ENCODE assay signal across 8 cellular contexts in genomic region chr7:17298840-17299476, GRCh38. TPM values are rescaled to one million over a fixed set of nuclear protein-coding genes. Genes with fewer than 3 reads are reported as not detected.
DNase-seq lines count a peak whose midpoint lies in the region; ATAC-seq, FAIRE-seq and TF ChIP-seq lines count a peak whose summit lies in the region.

No MANE protein-coding gene starts in this region.

- POLR2A ChIA-PET in AG04450 (lab: Yijun Ruan, JAX): interaction anchor here (0.8 to 1.7 kb wide), 5 partner anchors 19 to 363 kb away, joined by 3 to 7 read pairs (median 3); no protein-coding TSS in a partner anchor

- H3K27ac ChIP-seq in AG04450 (ENCODE audit: low read depth, low read length) (peak overlapping the region; percentile 34), astrocyte (ENCODE audit: low read depth, low read length) (peak overlapping the region; percentile 57), iPS-18a (ENCODE audit: low read length) (no peak overlapping the region), small intestine (ENCODE audit: low read depth in 1 of 2, low read length in 1 of 2) (peak overlapping the region; percentile 96 to 99)

- H3K27me3 ChIP-seq in AG04450 (ENCODE audit: control insufficient read depth, insufficient read depth, low read length) (no peaks in the 10 kb centered on the region), astrocyte (ENCODE audit: insufficient read depth, low read length) (no peaks in the 10 kb centered on the region), iPS-18a (ENCODE audit: control insufficient read depth, insufficient read depth, low read length) (peaks cover 22% of the 10 kb centered on the region), small intestine (ENCODE audit: control insufficient read depth in 2 of 2, insufficient read depth in 2 of 2, low read length in 2 of 2) (no peaks in the 10 kb centered on the region)

- CTCF ChIA-PET in AG04450 (lab: Charles Lee): interaction anchor here (0.7 to 1.4 kb wide), 4 partner anchors 9 to 316 kb away, joined by 3 to 7 read pairs (median 4); no protein-coding TSS in a partner anchor

- no peaks in the 10 kb centered on the region for H3K9me3 Mint-ChIP-seq in astrocyte (ENCODE audit: unreplicated experiment)

- peaks cover 55% of the 10 kb centered on the region for H3K79me2 ChIP-seq in astrocyte (ENCODE audit: insufficient read depth, low read length)

- FAIRE-seq in astrocyte (lab: Jason Lieb, UNC) (no peak), small intestine (lab: Jason Lieb, UNC) (no peak)

- H3K9ac ChIP-seq in astrocyte (ENCODE audit: low read length) (peak overlapping the region; percentile 90), iPS-18a (ENCODE audit: low read length) (peak overlapping the region; percentile 37)

- peak overlapping the region; percentile 98 for H3K4me3 Mint-ChIP-seq in astrocyte (ENCODE audit: unreplicated experiment)

- WGBS in small intestine, 3 donors: 0% methylated on average over 67 to 80 of the region's 80 CpGs

- peaks cover 15% of the 10 kb centered on the region for H4K20me1 ChIP-seq in astrocyte (ENCODE audit: insufficient read depth, low read length)

- H3K9me3 ChIP-seq in AG04450 (ENCODE audit: control insufficient read depth, insufficient read depth, low read length) (no peaks in the 10 kb centered on the region), astrocyte (ENCODE audit: insufficient read depth, low read depth, low read length) (no peaks in the 10 kb centered on the region), iPS-18a (ENCODE audit: control insufficient read depth, low read depth, low read length) (no peaks in the 10 kb centered on the region), small intestine (ENCODE audit: control insufficient read depth, low read depth) (no peaks in the 10 kb centered on the region)

- H3K4me2 ChIP-seq in astrocyte (ENCODE audit: low read length): peak overlapping the region; percentile 88

- DNase-seq in AG04450 (ENCODE audit: low read depth, low spot score) (no peak), T-helper 1 cell (peak; percentile 20 to 65 (median 48)), astrocyte (ENCODE audit: low read depth) (no peak), small intestine (peak; percentile 56), NCI-H1694 (lab: John Stamatoyannopoulos, UW) (no peak)

- H3K27me3 Mint-ChIP-seq in astrocyte (ENCODE audit: low read depth, unreplicated experiment): no peaks in the 10 kb centered on the region

- no peak for TF ChIP-seq CTCF in AG04450 (IDR thresholded peaks at IDR 0.05; ENCODE audit: low read depth, low read length)
- no peak for TF ChIP-seq CTCF in astrocyte (IDR thresholded peaks at IDR 0.05; ENCODE audit: insufficient read depth, low read depth, low read length)

- H3K27ac Mint-ChIP-seq in astrocyte (ENCODE audit: unreplicated experiment): no peak overlapping the region

- no peaks in the 10 kb centered on the region for H3K4me1 ChIP-seq in astrocyte (ENCODE audit: insufficient read depth, low read length)
- peaks cover 7% of the 10 kb centered on the region for H3K4me1 ChIP-seq in iPS-18a (ENCODE audit: control insufficient read depth, low read depth, low read length)
- peaks cover 0 to 4% of the 10 kb centered on the region in 2 donors for H3K4me1 ChIP-seq in small intestine (ENCODE audit: control insufficient read depth in 2 of 2, insufficient read depth in 1 of 2, low read depth in 1 of 2, low read length in 1 of 2)

- peaks cover 3% of the 10 kb centered on the region for H3K4me1 Mint-ChIP-seq in astrocyte (ENCODE audit: low read depth, unreplicated experiment)

- no peaks in the 10 kb centered on the region for H3K36me3 Mint-ChIP-seq in astrocyte (ENCODE audit: low read depth, unreplicated experiment)

- peak; percentile 46 for ATAC-seq in GM19025 (IDR thresholded peaks at IDR 0.05; ENCODE audit: low read depth, unreplicated experiment)
- peak; percentile 40 for ATAC-seq in HG03280 (IDR thresholded peaks at IDR 0.05; ENCODE audit: unreplicated experiment)

- H3K4me3 ChIP-seq in AG04450 (ENCODE audit: low read depth, low read length) (peak overlapping the region; percentile 72), astrocyte (ENCODE audit: insufficient read depth, low read depth, low read length) (peak overlapping the region; percentile 87), iPS-18a (ENCODE audit: low read length) (peak overlapping the region; percentile 80), small intestine (ENCODE audit: low read depth in 1 of 2, low read length in 2 of 2) (peak overlapping the region; percentile 80 to 90)

- H3K36me3 ChIP-seq in astrocyte (ENCODE audit: insufficient read depth, low read length) (no peaks in the 10 kb centered on the region), iPS-18a (ENCODE audit: control insufficient read depth, low read depth, low read length) (no peaks in the 10 kb centered on the region), small intestine (ENCODE audit: control insufficient read depth in 2 of 2, insufficient read depth in 2 of 2, low read length in 2 of 2) (no peaks in the 10 kb centered on the region)

- peak overlapping the region; percentile 54 for H2AFZ ChIP-seq in astrocyte (ENCODE audit: low read depth, low read length)

RNA-seq across cellular contexts. Expression of gene AHR, which starts 0.5 kb away (rescaled TPM):
- 9.8 and 12.1 TPM in 2 replicates for polyA plus RNA-seq in AG04450 (2011; rRNA removed)
- 9.6 and 15.1 TPM in 2 replicates for polyA minus RNA-seq in AG04450 (2011; rRNA and poly(A)+ RNA removed)
- 40.4 and 48.1 TPM in 2 replicates for total RNA-seq in astrocyte
- polyA plus RNA-seq in small intestine: 10 to 100 TPM; 10.1 to 13.2 (median 11.6) TPM

Comparison
In these comparisons a context has a peak if more than half of its experiments do, and no peak if none do; other contexts are left out.
1. DNase-seq: peak in T-helper 1 cell (5 of 5) and small intestine (single experiment); none in AG04450 (single experiment), astrocyte (single experiment) and NCI-H1694 (single experiment).
2. Peak in every context shown above with its lines, with median percentiles within 50 percentile points of each other: H3K4me3 ChIP-seq.